Comparison of ENCODE assay signal across 10 cellular contexts in genomic region chr1:181936768-181937581, GRCh38.
DNase-seq lines count a peak whose midpoint lies in the region; ATAC-seq, FAIRE-seq and TF ChIP-seq lines count a peak whose summit lies in the region.
"Had no signal": no experiment of that assay in that cellular context is flagged by ENCODE, and none has a peak within 500 bp of the region (broad histone marks: within the 10 kb centered on the region; RNA-seq: fewer than 3 reads in every experiment).

No MANE protein-coding gene starts in this region.

- no peak overlapping the region for H3K4me3 Mint-ChIP-seq in nephron progenitor cell
- H3K4me3 Mint-ChIP-seq: natural killer cell had no signal

- no peaks in the 10 kb centered on the region for H3K4me1 Mint-ChIP-seq in nephron progenitor cell
- H3K4me1 Mint-ChIP-seq: natural killer cell had no signal

- TF ChIP-seq CTCF in D721Med (IDR thresholded peaks at IDR 0.05; ENCODE audit: insufficient read depth, missing control alignments) (peak; percentile 98), dorsolateral prefrontal cortex (IDR thresholded peaks at IDR 0.05 in 54 of 56, conservative IDR thresholded peaks at IDR 0.05 in 2 of 56; ENCODE audit: low read depth in 1 of 56, partially characterized antibody in 56 of 56) (peak; percentile 25 to 76 (median 60)), nephron progenitor cell (IDR thresholded peaks at IDR 0.05) (peak; percentile 70)

- peak overlapping the region in 1 of 59 donors; percentile 17 for H3K4me3 ChIP-seq in dorsolateral prefrontal cortex
- H3K4me3 ChIP-seq: SJSA1 had no signal

- peaks cover 4% of the 10 kb centered on the region for H3K27me3 Mint-ChIP-seq in nephron progenitor cell (ENCODE audit: low read depth, poor library complexity)

- no peaks in the 10 kb centered on the region for H3K27me3 ChIP-seq in dorsolateral prefrontal cortex
- H3K27me3 ChIP-seq: SJSA1 had no signal

- peak; percentile 98 for FAIRE-seq in D721Med (lab: Jason Lieb, UNC)
- FAIRE-seq in TTC549 (lab: Jason Lieb, UNC), result peak; percentile 77

- H3K9me3 Mint-ChIP-seq in nephron progenitor cell, result no peaks in the 10 kb centered on the region
- H3K9me3 Mint-ChIP-seq: natural killer cell had no signal

- intact Hi-C loops in dorsolateral prefrontal cortex (cut with DNase I), result loop anchor here (2.0 to 5.0 kb wide), 2 partner anchors 458 to 460 kb away; no protein-coding TSS in a partner anchor

- no peak overlapping the region for H3K27ac ChIP-seq in dorsolateral prefrontal cortex
- H3K27ac ChIP-seq: SJSA1 had no signal

- no peaks in the 10 kb centered on the region for H3K36me3 Mint-ChIP-seq in nephron progenitor cell (ENCODE audit: low read depth)
- H3K36me3 Mint-ChIP-seq: natural killer cell had no signal

- H3K27ac Mint-ChIP-seq in nephron progenitor cell, result no peak overlapping the region
- H3K27ac Mint-ChIP-seq: natural killer cell had no signal

- DNase-seq in D721Med (ENCODE audit: insufficient read length, low spot score) (peak; percentile 53), NCI-H2081 treated with DMSO at 0.1 percent for 48 hours (lab: John Stamatoyannopoulos, UW) (peak; percentile 49), dorsolateral prefrontal cortex (peak in 9 of 10 donors; percentile 50 to 77 (median 66)), nephron progenitor cell (peak; percentile 71)
- DNase-seq in effector CD8-positive, alpha-beta T cell (lab: John Stamatoyannopoulos, UW), result no peak
- DNase-seq: natural killer cell had no signal

- ATAC-seq in GM19328 (IDR thresholded peaks at IDR 0.05; ENCODE audit: unreplicated experiment), result peak; percentile 77
- peak; percentile 78 for ATAC-seq in HG03139 (IDR thresholded peaks at IDR 0.05; ENCODE audit: unreplicated experiment)
